ENCODE assay signal across 11 cellular contexts in the genomic region with DNA sequence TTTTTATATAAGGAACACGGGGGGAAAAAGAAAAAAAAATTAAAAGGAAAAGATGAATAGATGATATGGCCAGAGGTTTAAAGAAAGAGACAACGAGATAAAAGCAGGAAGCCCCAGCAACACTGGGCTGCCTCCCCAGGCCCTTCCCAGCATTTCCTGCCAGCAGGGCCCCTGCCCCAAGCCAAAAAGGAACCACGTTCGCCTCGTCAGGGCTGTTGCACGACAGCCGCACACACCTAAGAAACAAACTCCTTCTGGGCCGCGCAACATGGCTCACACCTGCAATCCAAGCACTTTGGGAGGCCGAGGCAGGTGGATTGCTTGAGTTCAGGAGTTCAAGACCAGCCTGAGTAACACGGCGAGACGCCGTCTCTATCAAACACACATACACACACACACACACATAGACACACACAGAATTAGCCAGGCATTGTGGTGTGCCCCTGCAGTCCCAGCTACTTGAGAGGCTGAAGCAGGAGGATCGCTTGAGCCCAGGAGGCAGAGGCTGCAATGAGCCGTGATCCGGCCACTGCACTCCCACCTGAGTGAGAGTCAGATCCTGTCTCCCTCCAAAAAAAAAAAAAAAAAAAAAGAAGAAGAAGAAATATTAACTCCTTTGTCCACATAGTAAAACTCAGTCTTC.
DNase-seq lines count a peak whose midpoint lies in the region; ATAC-seq and TF ChIP-seq lines count a peak whose summit lies in the region.
"Had no signal": no experiment of that assay in that cellular context is flagged by ENCODE, and none has a peak within 500 bp of the region (broad histone marks: within the 10 kb centered on the region; RNA-seq: fewer than 3 reads in every experiment).

No MANE protein-coding gene starts in this region.

- TF ChIP-seq CTCF in CD4-positive, alpha-beta T cell (IDR thresholded peaks at IDR 0.05) = no peak
- TF ChIP-seq CTCF in HL-60 (IDR thresholded peaks at IDR 0.05; ENCODE audit: insufficient read depth, low read length) = no peak
- no peak for TF ChIP-seq CTCF in mesothelial cell of epicardium (IDR thresholded peaks at IDR 0.05; ENCODE audit: unreplicated experiment)
- no peak for TF ChIP-seq CTCF in stomach (IDR thresholded peaks at IDR 0.05)
- TF ChIP-seq CTCF in esophagus muscularis mucosa (IDR thresholded peaks at IDR 0.05) = no peak

- CTCF ChIA-PET in CD4-positive, alpha-beta T cell (lab: Charles Lee) = interaction anchor here (0.7 kb wide), 2 partner anchors 15 to 43 kb away, joined by 3 read pairs; no protein-coding TSS in a partner anchor

- peak overlapping the region; percentile 88 for H3K4me3 Mint-ChIP-seq in CD4-positive, alpha-beta T cell
- peak overlapping the region; percentile 54 for H3K4me3 Mint-ChIP-seq in activated T-helper 1 cell treated with anti-CD3 and anti-CD28 coated beads, Interleukin-12 subunit alpha, Interleukin-12 subunit beta, Interleukin-2, Interleukin-4 antibody, amounts not matched to agents 30 ng/mL and 10 ng/mL and 1 ng/mL, durations not matched to agents 14 hours and 24 hours and 36 hours
- no peak overlapping the region for H3K4me3 Mint-ChIP-seq in mesothelial cell of epicardium

- H3K4me1 ChIP-seq in stomach = peaks cover 72 to 98% (median 90%) of the 10 kb centered on the region in 4 donors
- peaks cover 81 to 97% (median 95%) of the 10 kb centered on the region in 4 donors for H3K4me1 ChIP-seq in esophagus muscularis mucosa

- H3K27me3 ChIP-seq in CD4-positive, alpha-beta T cell (ENCODE audit: control insufficient read depth, insufficient read depth, low read length) = no peaks in the 10 kb centered on the region
- H3K27me3 ChIP-seq in HL-60 (ENCODE audit: insufficient read depth, poor library complexity, severe bottlenecking) (no peaks in the 10 kb centered on the region), stomach (no peaks in the 10 kb centered on the region), esophagus muscularis mucosa (no peaks in the 10 kb centered on the region)

- H3K36me3 Mint-ChIP-seq in CD4-positive, alpha-beta T cell (ENCODE audit: low read depth) = peaks cover 21% of the 10 kb centered on the region
- peaks cover 7% of the 10 kb centered on the region for H3K36me3 Mint-ChIP-seq in activated T-helper 1 cell treated with anti-CD3 and anti-CD28 coated beads, Interleukin-12 subunit alpha, Interleukin-12 subunit beta, Interleukin-2, Interleukin-4 antibody, amounts not matched to agents 30 ng/mL and 10 ng/mL and 1 ng/mL, durations not matched to agents 14 hours and 24 hours and 36 hours (ENCODE audit: low read depth)
- H3K36me3 Mint-ChIP-seq in mesothelial cell of epicardium = no peaks in the 10 kb centered on the region

- H3K4me3 ChIP-seq in HL-60 (replicated peaks; ENCODE audit: insufficient read depth, low read length) (no peak overlapping the region), stomach (no peak overlapping the region), esophagus muscularis mucosa (no peak overlapping the region)

- H3K36me3 ChIP-seq in stomach (no peaks in the 10 kb centered on the region), esophagus muscularis mucosa (no peaks in the 10 kb centered on the region)

- POLR2A ChIA-PET in CD4-positive, alpha-beta T cell (lab: Charles Lee) = interaction anchor here (0.7 kb wide), 1 partner anchor 59 kb away, joined by 3 read pairs; no protein-coding TSS in a partner anchor

- H3K27ac ChIP-seq in CD4-positive, alpha-beta T cell (ENCODE audit: low read depth, low read length) = no peak overlapping the region
- H3K27ac ChIP-seq in HL-60 (replicated peaks) (peak overlapping the region; percentile 45), stomach (peak overlapping the region in 2 of 5 donors; percentile 17 to 75), esophagus muscularis mucosa (replicated peaks in 1 of 4) (peak overlapping the region in 2 of 4 donors; percentile 58 to 72)
- H3K27ac ChIP-seq: parathyroid adenoma had no signal

- peak in 4 of 10 experiments; percentile 18 to 39 (median 28) for DNase-seq in CD4-positive, alpha-beta T cell
- peak in 1 of 2 experiments; percentile 57 for DNase-seq in HL-60 (ENCODE audit: low read depth in 1 of 2, low spot score in 1 of 2)
- peak; percentile 33 for DNase-seq in activated T-helper 1 cell treated with anti-CD3 and anti-CD28 coated beads, Interleukin-12 subunit alpha, Interleukin-12 subunit beta, Interleukin-2, Interleukin-4 antibody, amounts not matched to agents 30 ng/mL and 10 ng/mL and 1 ng/mL, durations not matched to agents 14 hours and 24 hours and 36 hours (ENCODE audit: low spot score)
- no peak for DNase-seq in mesothelial cell of epicardium (ENCODE audit: low spot score in 2 of 2, unreplicated experiment in 2 of 2)
- no peak for DNase-seq in stomach
- no peak for DNase-seq in islet precursor cell
- no peak for DNase-seq in effector CD8-positive, alpha-beta T cell (lab: John Stamatoyannopoulos, UW)
- DNase-seq in esophagus muscularis mucosa (ENCODE audit: extremely low spot score) = no peak
- DNase-seq: amniotic stem cell, T1000 had no signal

- H3K27me3 Mint-ChIP-seq in CD4-positive, alpha-beta T cell = no peaks in the 10 kb centered on the region
- no peaks in the 10 kb centered on the region for H3K27me3 Mint-ChIP-seq in activated T-helper 1 cell treated with anti-CD3 and anti-CD28 coated beads, Interleukin-12 subunit alpha, Interleukin-12 subunit beta, Interleukin-2, Interleukin-4 antibody, amounts not matched to agents 30 ng/mL and 10 ng/mL and 1 ng/mL, durations not matched to agents 14 hours and 24 hours and 36 hours (ENCODE audit: insufficient read depth)
- H3K27me3 Mint-ChIP-seq in mesothelial cell of epicardium (ENCODE audit: low read depth) = no peaks in the 10 kb centered on the region

- ATAC-seq in CD4-positive, alpha-beta T cell (ENCODE audit: poor library complexity) = no peak

- WGBS in stomach, 5 donors = 52 to 62% (median 60%) methylated on average over 10 to 17 of the region's 17 CpGs
- whole genome bisulfite sequencing in esophagus muscularis mucosa = 48% methylated on average over 17 of the region's 17 CpGs

- no peak for TF ChIP-seq POLR2A in stomach (IDR thresholded peaks at IDR 0.05)
- no peak for TF ChIP-seq POLR2A in esophagus muscularis mucosa (IDR thresholded peaks at IDR 0.05; ENCODE audit: low read depth)

- intact Hi-C loops in CD4-positive, alpha-beta T cell (cut with DNase I, micrococcal nuclease) = loop anchor here in 1 of 2 experiments (5.0 kb wide), 2 partner anchors 35 to 45 kb away; no protein-coding TSS in a partner anchor
- intact Hi-C loops in activated T-helper 1 cell treated with anti-CD3 and anti-CD28 coated beads, Interleukin-12 subunit alpha, Interleukin-12 subunit beta, Interleukin-2, Interleukin-4 antibody, amounts not matched to agents 30 ng/mL and 10 ng/mL and 1 ng/mL, durations not matched to agents 14 hours and 24 hours and 36 hours (cut with micrococcal nuclease) = loop anchor here (5.0 kb wide), 1 partner anchor 85 kb away; no protein-coding TSS in a partner anchor
- intact Hi-C loops in stomach (cut with DNase I; ENCODE audit: low total_unique reads) = no loop called here
- intact Hi-C loops in esophagus muscularis mucosa (cut with DNase I) = no loop called here

- H3K4me1 Mint-ChIP-seq in CD4-positive, alpha-beta T cell (ENCODE audit: low read depth) = peaks cover 92% of the 10 kb centered on the region
- peaks cover 78% of the 10 kb centered on the region for H3K4me1 Mint-ChIP-seq in activated T-helper 1 cell treated with anti-CD3 and anti-CD28 coated beads, Interleukin-12 subunit alpha, Interleukin-12 subunit beta, Interleukin-2, Interleukin-4 antibody, amounts not matched to agents 30 ng/mL and 10 ng/mL and 1 ng/mL, durations not matched to agents 14 hours and 24 hours and 36 hours (ENCODE audit: low read depth)
- peaks cover 80% of the 10 kb centered on the region for H3K4me1 Mint-ChIP-seq in mesothelial cell of epicardium

- H3K9me3 Mint-ChIP-seq in CD4-positive, alpha-beta T cell = no peaks in the 10 kb centered on the region
- no peaks in the 10 kb centered on the region for H3K9me3 Mint-ChIP-seq in activated T-helper 1 cell treated with anti-CD3 and anti-CD28 coated beads, Interleukin-12 subunit alpha, Interleukin-12 subunit beta, Interleukin-2, Interleukin-4 antibody, amounts not matched to agents 30 ng/mL and 10 ng/mL and 1 ng/mL, durations not matched to agents 14 hours and 24 hours and 36 hours
- H3K9me3 Mint-ChIP-seq in mesothelial cell of epicardium = no peaks in the 10 kb centered on the region

- peak overlapping the region; percentile 95 for H3K27ac Mint-ChIP-seq in CD4-positive, alpha-beta T cell
- peak overlapping the region; percentile 94 for H3K27ac Mint-ChIP-seq in activated T-helper 1 cell treated with anti-CD3 and anti-CD28 coated beads, Interleukin-12 subunit alpha, Interleukin-12 subunit beta, Interleukin-2, Interleukin-4 antibody, amounts not matched to agents 30 ng/mL and 10 ng/mL and 1 ng/mL, durations not matched to agents 14 hours and 24 hours and 36 hours
- peak overlapping the region; percentile 44 for H3K27ac Mint-ChIP-seq in mesothelial cell of epicardium

- TF ChIP-seq EP300 in stomach (IDR thresholded peaks at IDR 0.05) (no peak), esophagus muscularis mucosa (IDR thresholded peaks at IDR 0.05) (no peak)

- H3K9me3 ChIP-seq in CD4-positive, alpha-beta T cell (ENCODE audit: control insufficient read depth, low read length) = no peaks in the 10 kb centered on the region
- no peaks in the 10 kb centered on the region for H3K9me3 ChIP-seq in stomach
- no peaks in the 10 kb centered on the region for H3K9me3 ChIP-seq in esophagus muscularis mucosa

Comparison
In these comparisons a context has a peak if more than half of its experiments do, and no peak if none do; other contexts are left out.
1. H3K27ac Mint-ChIP-seq: peak in every context shown above with its lines; median percentile 95 in CD4-positive, alpha-beta T cell; 94 in activated T-helper 1 cell treated with anti-CD3 and anti-CD28 coated beads, Interleukin-12 subunit alpha, Interleukin-12 subunit beta, Interleukin-2, Interleukin-4 antibody, amounts not matched to agents 30 ng/mL and 10 ng/mL and 1 ng/mL, durations not matched to agents 14 hours and 24 hours and 36 hours; 44 in mesothelial cell of epicardium.